Comparison of ENCODE assay signal across 11 cellular contexts in genomic region chr19:40512473-40513344, GRCh38. TPM values are rescaled to one million over a fixed set of nuclear protein-coding genes. Genes with fewer than 3 reads are reported as not detected.
DNase-seq lines count a peak whose midpoint lies in the region; ATAC-seq and TF ChIP-seq lines count a peak whose summit lies in the region.
"Had no signal": no experiment of that assay in that cellular context is flagged by ENCODE, and none has a peak within 500 bp of the region (broad histone marks: within the 10 kb centered on the region; RNA-seq: fewer than 3 reads in every experiment).

No MANE protein-coding gene starts in this region.

- H3K36me3 ChIP-seq in thyroid gland: no peaks in the 10 kb centered on the region
- no peaks in the 10 kb centered on the region for H3K36me3 ChIP-seq in colonic mucosa

- H3K4me1 Mint-ChIP-seq in activated naive CD8-positive, alpha-beta T cell treated with anti-CD3 and anti-CD28 coated beads for 36 hours: no peaks in the 10 kb centered on the region
- peaks cover 14% of the 10 kb centered on the region for H3K4me1 Mint-ChIP-seq in activated naive CD8-positive, alpha-beta T cell treated with anti-CD3 and anti-CD28 coated beads, Interleukin-2, amount 50 U/mL, for 24 hours

- 6 to 12% methylated on average over 23 to 36 of the region's 105 CpGs for WGBS in thyroid gland, 2 donors

- H3K4me1 ChIP-seq in thyroid gland (peaks cover 5 to 10% of the 10 kb centered on the region in 2 donors), colonic mucosa (no peaks in the 10 kb centered on the region)

- peak; percentile 30 for DNase-seq in activated naive CD8-positive, alpha-beta T cell treated with anti-CD3 and anti-CD28 coated beads for 36 hours
- no peak for DNase-seq in activated naive CD8-positive, alpha-beta T cell treated with anti-CD3 and anti-CD28 coated beads, Interleukin-2, amount 50 U/mL, for 24 hours
- peak; percentile 4 for DNase-seq in astrocyte of the spinal cord (ENCODE audit: low read depth, low spot score)
- DNase-seq in iris pigment epithelial cell (ENCODE audit: low read depth): peak; percentile 33
- DNase-seq in thyroid gland: peak; percentile 30 to 32
- DNase-seq in RKO (ENCODE audit: low spot score): no peak
- DNase-seq in colonic mucosa: no peak
- DNase-seq: activated naive CD4-positive, alpha-beta T cell treated with Interleukin-2 at 50 U/mL for 16 hours; NCI-H2107 had no signal

- H3K27ac ChIP-seq in thyroid gland (no peak overlapping the region), colonic mucosa (no peak overlapping the region)

- no peak overlapping the region for H3K9ac ChIP-seq in colonic mucosa (ENCODE audit: low read depth in 2 of 2, low read length in 2 of 2)

- in situ Hi-C loops in astrocyte of the spinal cord (cut with HindIII; ENCODE audit: low sequenced_read_pairs): no loop called here

- no peak for TF ChIP-seq POLR2A in thyroid gland (IDR thresholded peaks at IDR 0.05)

- intact Hi-C loops in thyroid gland (cut with DNase I) (no loop called here), colonic mucosa (cut with DNase I) (no loop called here)

- H3K4me3 ChIP-seq in astrocyte of the spinal cord (ENCODE audit: low read depth, low read length) (no peak overlapping the region), thyroid gland (replicated peaks in 1 of 3) (no peak overlapping the region), colonic mucosa (no peak overlapping the region)

- no peaks in the 10 kb centered on the region for H3K27me3 ChIP-seq in thyroid gland
- peaks cover 21% of the 10 kb centered on the region for H3K27me3 ChIP-seq in colonic mucosa

- H3K27me3 Mint-ChIP-seq in activated naive CD8-positive, alpha-beta T cell treated with anti-CD3 and anti-CD28 coated beads for 36 hours: peaks cover 57% of the 10 kb centered on the region
- peaks cover 54% of the 10 kb centered on the region for H3K27me3 Mint-ChIP-seq in activated naive CD8-positive, alpha-beta T cell treated with anti-CD3 and anti-CD28 coated beads, Interleukin-2, amount 50 U/mL, for 24 hours

- TF ChIP-seq CTCF in astrocyte of the spinal cord (IDR thresholded peaks at IDR 0.05; ENCODE audit: low read depth, low read length): no peak
- no peak for TF ChIP-seq CTCF in thyroid gland (IDR thresholded peaks at IDR 0.05)
- no peak for TF ChIP-seq CTCF in colonic mucosa (IDR thresholded peaks at IDR 0.05)

- H3K9me3 Mint-ChIP-seq in activated naive CD8-positive, alpha-beta T cell treated with anti-CD3 and anti-CD28 coated beads for 36 hours: no peaks in the 10 kb centered on the region
- H3K9me3 Mint-ChIP-seq in activated naive CD8-positive, alpha-beta T cell treated with anti-CD3 and anti-CD28 coated beads, Interleukin-2, amount 50 U/mL, for 24 hours: no peaks in the 10 kb centered on the region
- H3K9me3 Mint-ChIP-seq: T-helper 1 cell treated with Interleukin-12 subunit alpha and Interleukin-12 subunit beta and Interleukin-4 antibody, amounts not matched to agents 30 μg/mL and 1 μg/mL, for 36 hours had no signal

- H3K4me3 Mint-ChIP-seq in activated naive CD8-positive, alpha-beta T cell treated with anti-CD3 and anti-CD28 coated beads for 36 hours: no peak overlapping the region
- H3K4me3 Mint-ChIP-seq in activated naive CD8-positive, alpha-beta T cell treated with anti-CD3 and anti-CD28 coated beads, Interleukin-2, amount 50 U/mL, for 24 hours: no peak overlapping the region

- H3K36me3 Mint-ChIP-seq in activated naive CD8-positive, alpha-beta T cell treated with anti-CD3 and anti-CD28 coated beads for 36 hours: no peaks in the 10 kb centered on the region
- H3K36me3 Mint-ChIP-seq in activated naive CD8-positive, alpha-beta T cell treated with anti-CD3 and anti-CD28 coated beads, Interleukin-2, amount 50 U/mL, for 24 hours (ENCODE audit: low read depth): peaks cover 3% of the 10 kb centered on the region

- no peaks in the 10 kb centered on the region for H3K9me3 ChIP-seq in thyroid gland
- H3K9me3 ChIP-seq in colonic mucosa: no peaks in the 10 kb centered on the region

- ATAC-seq in activated naive CD8-positive, alpha-beta T cell treated with anti-CD3 and anti-CD28 coated beads, Interleukin-2, amount 50 U/mL, for 24 hours: no peak
- ATAC-seq in HG02571 (IDR thresholded peaks at IDR 0.05; ENCODE audit: unreplicated experiment): no peak

- H3K27ac Mint-ChIP-seq in activated naive CD8-positive, alpha-beta T cell treated with anti-CD3 and anti-CD28 coated beads for 36 hours: no peak overlapping the region
- no peak overlapping the region for H3K27ac Mint-ChIP-seq in activated naive CD8-positive, alpha-beta T cell treated with anti-CD3 and anti-CD28 coated beads, Interleukin-2, amount 50 U/mL, for 24 hours
- H3K27ac Mint-ChIP-seq: T-helper 1 cell treated with Interleukin-12 subunit alpha and Interleukin-12 subunit beta and Interleukin-4 antibody, amounts not matched to agents 30 μg/mL and 1 μg/mL, for 36 hours had no signal

RNA-seq across cellular contexts. Expression of gene SPTBN4, which starts 45.9 kb away (rescaled TPM):
- 1 to 10 TPM; 1.1 to 2.9 TPM for total RNA-seq in activated naive CD8-positive, alpha-beta T cell treated with anti-CD3 and anti-CD28 coated beads for 36 hours
- 1 to 10 TPM in 2 of 4 donors, under 1 TPM in 2; 0.67 to 2.7 (median 1.0) TPM for total RNA-seq in thyroid gland
- total RNA-seq in colonic mucosa: under 1 TPM; 0.29 to 0.74 TPM

RNA-seq across cellular contexts. Expression of gene BLVRB, which starts 47.2 kb away (rescaled TPM):
- total RNA-seq in activated naive CD8-positive, alpha-beta T cell treated with anti-CD3 and anti-CD28 coated beads for 36 hours: 10 to 100 TPM; 15.1 to 15.2 TPM
- total RNA-seq in thyroid gland (100 to 1,000 TPM; 111 to 238 (median 205) TPM), colonic mucosa (10 to 100 TPM; 76.5 to 94.9 TPM)

Comparison
In these comparisons a context has a peak if more than half of its experiments do, and no peak if none do; other contexts are left out.
1. DNase-seq: peak in activated naive CD8-positive, alpha-beta T cell treated with anti-CD3 and anti-CD28 coated beads for 36 hours (single experiment), astrocyte of the spinal cord (single experiment), iris pigment epithelial cell (single experiment) and thyroid gland (2 of 2); none in activated naive CD8-positive, alpha-beta T cell treated with anti-CD3 and anti-CD28 coated beads, Interleukin-2, amount 50 U/mL, for 24 hours (single experiment), RKO (single experiment) and colonic mucosa (single experiment).
2. RNA of gene BLVRB, which starts 47.2 kb away (total RNA-seq): 111 to 238 TPM in thyroid gland and 76.5 to 94.9 TPM in colonic mucosa; 15.1 to 15.2 TPM in activated naive CD8-positive, alpha-beta T cell treated with anti-CD3 and anti-CD28 coated beads for 36 hours; every median in the first group is over 4 times any median in the second.